8 cellular contexts compared by ENCODE assay signal in genomic region chr1:40958210-40958609, GRCh38.
"Had no signal": no experiment of that assay in that cellular context is flagged by ENCODE, and none has a peak within 500 bp of the region (broad histone marks: within the 10 kb centered on the region; RNA-seq: fewer than 3 reads in every experiment).

No MANE protein-coding gene starts in this region.

- H3K9ac ChIP-seq: KMS-11 had no signal

- H3K36me3 Mint-ChIP-seq: IgD-negative memory B cell had no signal

- H3K4me3 Mint-ChIP-seq: IgD-negative memory B cell had no signal

- H3K4me2 ChIP-seq: KMS-11 had no signal

- DNase-seq: IMR-90, KBM-7, KG1 had no signal

- H3K4me1 Mint-ChIP-seq: IgD-negative memory B cell had no signal

- H3K27ac ChIP-seq: HL-60, KMS-11 had no signal

- ATAC-seq: HepG2, K562 had no signal

- H3K4me3 ChIP-seq: K562 had no signal
